28 cellular contexts compared by ENCODE assay signal in genomic region chr1:212938846-212939245, GRCh38. TPM values are rescaled to one million over a fixed set of nuclear protein-coding genes. Genes with fewer than 3 reads are reported as not detected.
"Had no signal": no experiment of that assay in that cellular context is flagged by ENCODE, and none has a peak within 500 bp of the region (broad histone marks: within the 10 kb centered on the region; RNA-seq: fewer than 3 reads in every experiment).

No MANE protein-coding gene starts in this region.

- H3K4me1 ChIP-seq: colonic mucosa, left lung, neural progenitor cell, right lobe of liver, stomach, tibial nerve, vagina had no signal

- H3K4me2 ChIP-seq: hepatocyte, neural progenitor cell had no signal

- H2AFZ ChIP-seq: hepatocyte, neural progenitor cell had no signal

- H3K9me3 Mint-ChIP-seq: activated naive CD4-positive, alpha-beta T cell treated with anti-CD3 and anti-CD28 coated beads for 36 hours; activated naive CD8-positive, alpha-beta T cell treated with anti-CD3 and anti-CD28 coated beads, Interleukin-2, amount 10 ng/mL, durations not matched to agents 7 days and 5 days; activated T-helper 17 cell treated with anti-CD3 and anti-CD28 coated beads, Interleukin-2, amount 50 U/mL, for 72 hours; effector memory CD8-positive, alpha-beta T cell; stimulated activated memory B cell treated with anti-CD40 and anti-IgM and Interleukin-4, amounts not matched to agents 10 μg/mL and 1 μg/mL and 100 μg/mL, for 72 hours had no signal

- H3K79me2 ChIP-seq: hepatocyte had no signal

- H3K4me3 ChIP-seq: colonic mucosa, dorsolateral prefrontal cortex, hepatocyte, left lung, lung, neural progenitor cell, right lobe of liver, stomach, suprapubic skin, tibial nerve, vagina had no signal

- DNase-seq: activated CD8-positive, alpha-beta memory T cell treated with anti-CD3 and anti-CD28 coated beads for 24 hours; activated CD8-positive, alpha-beta memory T cell treated with anti-CD3 and anti-CD28 coated beads, Interleukin-2, amount 50 U/mL, for 4 hours; activated naive CD4-positive, alpha-beta T cell treated with anti-CD3 and anti-CD28 coated beads for 36 hours; activated naive CD8-positive, alpha-beta T cell treated with anti-CD3 and anti-CD28 coated beads, Interleukin-2, amount 10 ng/mL, durations not matched to agents 7 days and 5 days; activated T-cell treated with anti-CD3 and anti-CD28 coated beads, Interleukin-2, amount 50 U/mL, for 24 hours; amniotic stem cell; colonic mucosa; dorsolateral prefrontal cortex; effector memory CD8-positive, alpha-beta T cell; foreskin melanocyte; kidney glomerular epithelial cell; left lung; naive thymus-derived CD8-positive, alpha-beta T cell; posterior cingulate gyrus; right lobe of liver; small intestine; stimulated activated CD4-positive, alpha-beta T cell treated with anti-CD3 and anti-CD28 coated beads, Interleukin-15, amount 100 ng/mL, for 24 hours; stomach had no signal

- H3K36me3 ChIP-seq: colonic mucosa, left lung, neural progenitor cell, right lobe of liver, stomach, suprapubic skin, tibial nerve, vagina had no signal

- H3K9me3 ChIP-seq: colonic mucosa, right lobe of liver, suprapubic skin, vagina had no signal

- H3K27me3 ChIP-seq: colonic mucosa, dorsolateral prefrontal cortex, hepatocyte, left lung, neural progenitor cell, stomach, suprapubic skin, tibial nerve, vagina had no signal

- H3K36me3 Mint-ChIP-seq: activated naive CD8-positive, alpha-beta T cell treated with anti-CD3 and anti-CD28 coated beads, Interleukin-2, amount 10 ng/mL, durations not matched to agents 7 days and 5 days; stimulated activated memory B cell treated with anti-CD40 and anti-IgM and Interleukin-4, amounts not matched to agents 10 μg/mL and 1 μg/mL and 100 μg/mL, for 72 hours had no signal

- ATAC-seq: activated T-helper 17 cell treated with anti-CD3 and anti-CD28 coated beads, Interleukin-2, amount 50 U/mL, for 72 hours; effector memory CD8-positive, alpha-beta T cell; esophagus mucosa; left lung; naive thymus-derived CD8-positive, alpha-beta T cell; right lobe of liver; stimulated activated memory B cell treated with anti-CD40 and anti-IgM and Interleukin-4, amounts not matched to agents 10 μg/mL and 1 μg/mL and 100 μg/mL, for 72 hours had no signal

- H3K4me1 Mint-ChIP-seq: activated naive CD8-positive, alpha-beta T cell treated with anti-CD3 and anti-CD28 coated beads, Interleukin-2, amount 10 ng/mL, durations not matched to agents 7 days and 5 days; activated T-helper 17 cell treated with anti-CD3 and anti-CD28 coated beads, Interleukin-2, amount 50 U/mL, for 72 hours; neural progenitor cell had no signal

- H3K27me3 Mint-ChIP-seq: activated T-cell treated with anti-CD3 and anti-CD28 coated beads, Interleukin-2, amount 50 U/mL, for 24 hours; stimulated activated memory B cell treated with anti-CD40 and anti-IgM and Interleukin-4, amounts not matched to agents 10 μg/mL and 1 μg/mL and 100 μg/mL, for 72 hours had no signal

- H3K27ac ChIP-seq: colonic mucosa, dorsolateral prefrontal cortex, hepatocyte, left lung, neural progenitor cell, right lobe of liver, stomach, suprapubic skin, tibial nerve, vagina had no signal

- H3K4me3 Mint-ChIP-seq: activated naive CD4-positive, alpha-beta T cell treated with anti-CD3 and anti-CD28 coated beads for 36 hours; activated naive CD8-positive, alpha-beta T cell treated with anti-CD3 and anti-CD28 coated beads, Interleukin-2, amount 10 ng/mL, durations not matched to agents 7 days and 5 days; activated T-cell treated with anti-CD3 and anti-CD28 coated beads, Interleukin-2, amount 50 U/mL, for 24 hours; activated T-helper 17 cell treated with anti-CD3 and anti-CD28 coated beads, Interleukin-2, amount 50 U/mL, for 72 hours; effector memory CD8-positive, alpha-beta T cell; naive thymus-derived CD8-positive, alpha-beta T cell; neural progenitor cell; stimulated activated memory B cell treated with anti-CD40 and anti-IgM and Interleukin-4, amounts not matched to agents 10 μg/mL and 1 μg/mL and 100 μg/mL, for 72 hours had no signal

- H3K27ac Mint-ChIP-seq: activated naive CD4-positive, alpha-beta T cell treated with anti-CD3 and anti-CD28 coated beads for 36 hours; activated naive CD8-positive, alpha-beta T cell treated with anti-CD3 and anti-CD28 coated beads, Interleukin-2, amount 10 ng/mL, durations not matched to agents 7 days and 5 days; activated T-cell treated with anti-CD3 and anti-CD28 coated beads, Interleukin-2, amount 50 U/mL, for 24 hours; activated T-helper 17 cell treated with anti-CD3 and anti-CD28 coated beads, Interleukin-2, amount 50 U/mL, for 72 hours; effector memory CD8-positive, alpha-beta T cell; naive thymus-derived CD8-positive, alpha-beta T cell; neural progenitor cell; stimulated activated memory B cell treated with anti-CD40 and anti-IgM and Interleukin-4, amounts not matched to agents 10 μg/mL and 1 μg/mL and 100 μg/mL, for 72 hours had no signal

RNA-seq across cellular contexts. Expression of gene VASH2, which starts 11.5 kb away (rescaled TPM):
- total RNA-seq: bronchial epithelial cell; naive thymus-derived CD8-positive, alpha-beta T cell had no signal
